ENCODE assay signal across 11 cellular contexts in the genomic region with DNA sequence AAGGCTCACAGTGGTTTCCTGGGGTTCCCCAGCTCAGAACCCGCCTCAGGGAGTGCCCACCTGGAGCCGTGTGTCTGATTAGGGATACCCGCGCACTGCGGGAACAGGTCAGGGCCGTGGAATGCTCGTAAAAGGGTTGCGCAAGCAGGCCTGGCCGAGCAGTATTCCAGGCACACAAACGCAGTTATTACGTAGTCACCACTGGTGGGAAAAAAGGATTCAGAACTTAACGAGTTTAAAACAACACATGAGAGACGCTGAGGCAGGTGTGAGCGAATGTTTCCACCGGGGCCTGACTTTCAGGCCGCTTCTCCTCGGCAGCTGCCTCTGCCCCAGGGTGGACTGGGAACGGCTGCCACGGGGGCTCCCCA. TPM values are rescaled to one million over a fixed set of nuclear protein-coding genes. Genes with fewer than 3 reads are reported as not detected.
DNase-seq lines count a peak whose midpoint lies in the region; ATAC-seq and TF ChIP-seq lines count a peak whose summit lies in the region.
"Had no signal": no experiment of that assay in that cellular context is flagged by ENCODE, and none has a peak within 500 bp of the region (broad histone marks: within the 10 kb centered on the region; RNA-seq: fewer than 3 reads in every experiment).

No MANE protein-coding gene starts in this region.

- H3K36me3 ChIP-seq in esophagus muscularis mucosa (no peaks in the 10 kb centered on the region), aorta (ENCODE audit: control insufficient read depth in 1 of 2, insufficient read depth in 2 of 2, low read length in 1 of 2) (no peaks in the 10 kb centered on the region)
- H3K36me3 ChIP-seq: BE2C had no signal

- POLR2A ChIA-PET in AG04449 (lab: Yijun Ruan, JAX) = no interaction called here
- POLR2A ChIA-PET in activated CD8-positive, alpha-beta T cell treated with anti-CD3 and anti-CD28 coated beads, Interleukin-2, amount 10 ng/mL, durations not matched to agents 7 days and 5 days (lab: Charles Lee) = interaction anchor here (1.2 to 1.3 kb wide), 2 partner anchors 13 to 79 kb away, joined by 3 to 5 read pairs; no protein-coding TSS in a partner anchor

- intact Hi-C loops in esophagus muscularis mucosa (cut with DNase I) (no loop called here), aorta (cut with DNase I) (no loop called here)

- no peak for ATAC-seq in activated CD8-positive, alpha-beta T cell treated with anti-CD3 and anti-CD28 coated beads, Interleukin-2, amount 10 ng/mL, durations not matched to agents 7 days and 5 days
- ATAC-seq in left lobe of liver = peak; percentile 81
- no peak for ATAC-seq in aorta (ENCODE audit: low FRiP score)
- ATAC-seq in GM21786 (IDR thresholded peaks at IDR 0.05; ENCODE audit: unreplicated experiment) = no peak
- ATAC-seq: left ventricle myocardium superior had no signal

- peaks cover 0 to 46% (median 0%) of the 10 kb centered on the region in 4 donors for H3K27me3 ChIP-seq in esophagus muscularis mucosa
- H3K27me3 ChIP-seq in aorta (ENCODE audit: control insufficient read depth in 1 of 2, insufficient read depth in 2 of 2, low read length in 1 of 2) = no peaks in the 10 kb centered on the region
- H3K27me3 ChIP-seq: BE2C had no signal

- no peaks in the 10 kb centered on the region for H3K27me3 Mint-ChIP-seq in activated CD8-positive, alpha-beta T cell treated with anti-CD3 and anti-CD28 coated beads, Interleukin-2, amount 10 ng/mL, durations not matched to agents 7 days and 5 days (ENCODE audit: low read depth)

- no peaks in the 10 kb centered on the region for H3K4me1 ChIP-seq in esophagus muscularis mucosa
- no peaks in the 10 kb centered on the region for H3K4me1 ChIP-seq in aorta (ENCODE audit: control insufficient read depth in 1 of 2, insufficient read depth in 2 of 2, low read length in 2 of 2)
- H3K4me1 ChIP-seq: BE2C had no signal

- WGBS in esophagus muscularis mucosa = 75% methylated on average over 16 of the region's 19 CpGs
- WGBS in aorta, 2 donors = 77 to 81% methylated on average over 19 of the region's 19 CpGs

- no peak overlapping the region for H3K4me3 Mint-ChIP-seq in activated CD8-positive, alpha-beta T cell treated with anti-CD3 and anti-CD28 coated beads, Interleukin-2, amount 10 ng/mL, durations not matched to agents 7 days and 5 days

- peak overlapping the region; percentile 7 for H3K27ac Mint-ChIP-seq in activated CD8-positive, alpha-beta T cell treated with anti-CD3 and anti-CD28 coated beads, Interleukin-2, amount 10 ng/mL, durations not matched to agents 7 days and 5 days

- no peak for TF ChIP-seq POLR2A in esophagus muscularis mucosa (IDR thresholded peaks at IDR 0.05; ENCODE audit: low read depth)

- CTCF ChIA-PET in AG04449 (lab: Yijun Ruan, JAX) = interaction anchor here (0.9 to 1.4 kb wide), 2 partner anchors 32 to 53 kb away, joined by 3 to 4 read pairs; a partner anchor contains a TSS
- CTCF ChIA-PET in activated CD8-positive, alpha-beta T cell treated with anti-CD3 and anti-CD28 coated beads, Interleukin-2, amount 10 ng/mL, durations not matched to agents 7 days and 5 days (lab: Charles Lee) = interaction anchor here (1.4 kb wide), 1 partner anchor 29 kb away, joined by 5 read pairs; no protein-coding TSS in a partner anchor

- TF ChIP-seq CTCF in AG04449 (IDR thresholded peaks at IDR 0.05; ENCODE audit: insufficient read depth, low read length, missing control alignments) (no peak), HFF-Myc (IDR thresholded peaks at IDR 0.05; ENCODE audit: low read depth, low read length, missing control alignments) (no peak), esophagus muscularis mucosa (IDR thresholded peaks at IDR 0.05) (no peak)

- peaks cover 3% of the 10 kb centered on the region for H3K9me3 Mint-ChIP-seq in activated CD8-positive, alpha-beta T cell treated with anti-CD3 and anti-CD28 coated beads, Interleukin-2, amount 10 ng/mL, durations not matched to agents 7 days and 5 days (ENCODE audit: insufficient read depth)

- peaks cover 32% of the 10 kb centered on the region for H3K4me1 Mint-ChIP-seq in activated CD8-positive, alpha-beta T cell treated with anti-CD3 and anti-CD28 coated beads, Interleukin-2, amount 10 ng/mL, durations not matched to agents 7 days and 5 days (ENCODE audit: low read depth)

- no peak for TF ChIP-seq EP300 in esophagus muscularis mucosa (IDR thresholded peaks at IDR 0.05)

- H3K4me3 ChIP-seq in AG04449 (ENCODE audit: low read depth, low read length) (no peak overlapping the region), HFF-Myc (replicated peaks; ENCODE audit: low read depth, low read length) (no peak overlapping the region), esophagus muscularis mucosa (no peak overlapping the region), aorta (ENCODE audit: low read length in 2 of 2) (no peak overlapping the region)

- DNase-seq in AG04449 (ENCODE audit: low read depth, low spot score) (peak; percentile 14), HFF-Myc (ENCODE audit: extremely low read depth, low read depth) (peak; percentile 25), left lobe of liver (ENCODE audit: low spot score) (peak; percentile 86), esophagus muscularis mucosa (ENCODE audit: extremely low spot score) (no peak), pons (ENCODE audit: low spot score) (no peak), aorta (no peak)
- DNase-seq in activated CD8-positive, alpha-beta T cell treated with anti-CD3 and anti-CD28 coated beads, Interleukin-2, amount 10 ng/mL, durations not matched to agents 7 days and 5 days = no peak
- DNase-seq: BE2C, left ventricle myocardium superior, NCI-H526 had no signal

- no peaks in the 10 kb centered on the region for H3K36me3 Mint-ChIP-seq in activated CD8-positive, alpha-beta T cell treated with anti-CD3 and anti-CD28 coated beads, Interleukin-2, amount 10 ng/mL, durations not matched to agents 7 days and 5 days (ENCODE audit: low read depth)

- H3K9me3 ChIP-seq in esophagus muscularis mucosa (peaks cover 0 to 3% (median 2%) of the 10 kb centered on the region in 4 donors), aorta (ENCODE audit: control insufficient read depth, low read length) (no peaks in the 10 kb centered on the region)
- H3K9me3 ChIP-seq: BE2C had no signal

- no peak overlapping the region for H3K27ac ChIP-seq in esophagus muscularis mucosa (replicated peaks in 1 of 4)
- H3K27ac ChIP-seq in aorta (ENCODE audit: low read depth in 1 of 2, low read length in 2 of 2) = no peak overlapping the region

RNA-seq across cellular contexts. Expression of a gene that starts 18.2 kb away (rescaled TPM):
- 10 to 100 TPM in 1 of 2 experiments, 1 to 10 TPM in 1; 9.8 to 11.8 TPM for total RNA-seq in activated CD8-positive, alpha-beta T cell treated with anti-CD3 and anti-CD28 coated beads, Interleukin-2, amount 10 ng/mL, durations not matched to agents 7 days and 5 days
- total RNA-seq in left lobe of liver (3.4 TPM), esophagus muscularis mucosa (under 1 TPM; 0.06 to 0.42 (median 0.26) TPM), aorta (1 to 10 TPM in 1 of 2 donors, under 1 TPM in 1; 0.71 to 1.6 TPM)
- not detected for polyA plus RNA-seq in aorta

RNA-seq across cellular contexts. Expression of a gene that starts 32.1 kb away (rescaled TPM):
- total RNA-seq in activated CD8-positive, alpha-beta T cell treated with anti-CD3 and anti-CD28 coated beads, Interleukin-2, amount 10 ng/mL, durations not matched to agents 7 days and 5 days = 10 to 100 TPM; 55.9 to 66.8 TPM
- total RNA-seq in left lobe of liver (15.4 TPM), esophagus muscularis mucosa (10 to 100 TPM; 22.5 to 48.9 (median 37.9) TPM), aorta (10 to 100 TPM; 19.6 to 28.2 TPM)
- 10 to 100 TPM in 1 of 2 donors, 1 to 10 TPM in 1; 5.5 to 22.2 TPM for polyA plus RNA-seq in aorta

RNA-seq across cellular contexts. Expression of a gene that starts 35.8 kb away (rescaled TPM):
- total RNA-seq in activated CD8-positive, alpha-beta T cell treated with anti-CD3 and anti-CD28 coated beads, Interleukin-2, amount 10 ng/mL, durations not matched to agents 7 days and 5 days = not detected
- total RNA-seq in left lobe of liver (0.28 TPM), esophagus muscularis mucosa (under 1 TPM in 2 of 4 donors, not detected in 2; 0.19 to 0.33 TPM), aorta (1 to 10 TPM in 1 of 2 donors, under 1 TPM in 1; 0.36 to 2.1 TPM)
- not detected for polyA plus RNA-seq in aorta

Comparison
In these comparisons a context has a peak if more than half of its experiments do, and no peak if none do; other contexts are left out.
1. DNase-seq: peak in AG04449 (single experiment), HFF-Myc (single experiment) and left lobe of liver (single experiment); none in activated CD8-positive, alpha-beta T cell treated with anti-CD3 and anti-CD28 coated beads, Interleukin-2, amount 10 ng/mL, durations not matched to agents 7 days and 5 days (single experiment), esophagus muscularis mucosa (single experiment), pons (single experiment) and aorta (0 of 2).